Comparison of ENCODE assay signal across 16 cellular contexts in the genomic region with DNA sequence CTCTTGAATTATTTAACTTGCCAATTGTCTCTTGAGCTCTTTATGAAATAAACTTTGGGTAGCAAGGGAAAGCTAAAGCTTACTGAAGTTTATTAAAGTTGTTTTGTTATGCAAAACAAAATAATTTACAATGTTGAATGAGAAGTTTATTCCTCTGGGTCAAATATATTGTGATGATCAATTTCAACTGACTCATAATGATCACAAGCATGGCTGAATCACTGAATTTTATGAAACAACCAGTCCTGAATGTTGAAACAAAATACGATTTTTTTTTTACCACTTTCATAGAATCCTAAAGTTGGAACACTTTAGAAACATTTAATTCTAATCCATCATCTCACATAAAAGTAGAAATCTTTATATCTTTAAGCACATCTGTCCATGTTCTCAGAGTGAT.
A peak's percentile ranks its signal among the peaks of the same experiment; 100 is the strongest.
DNase-seq lines count a peak whose midpoint lies in the region; TF ChIP-seq lines count a peak whose summit lies in the region.
"Had no signal": no experiment of that assay in that cellular context is flagged by ENCODE, and none has a peak within 500 bp of the region (broad histone marks: within the 10 kb centered on the region; RNA-seq: fewer than 3 reads in every experiment).

No MANE protein-coding gene starts in this region.

- no peak for TF ChIP-seq POLR2A in thyroid gland (IDR thresholded peaks at IDR 0.05)

- WGBS in GM23248 (ENCODE audit: low coverage in 1 of 2, low lambda C conversion rate in 2 of 2, missing lambda C conversion rate in 2 of 2), 2 experiments = 0 to 8% methylated on average over 1 of the region's 1 CpG
- 78 to 82% methylated on average over 1 of the region's 1 CpG for WGBS in thyroid gland, 2 donors

- H3K9ac ChIP-seq in GM23248 = no peak overlapping the region
- no peak overlapping the region for H3K9ac ChIP-seq in skeletal muscle satellite cell (ENCODE audit: low read depth, low read length)

- H3K4me2 ChIP-seq in GM23248 (ENCODE audit: unreplicated experiment) = no peak overlapping the region
- peak overlapping the region; percentile 11 for H3K4me2 ChIP-seq in skeletal muscle satellite cell (ENCODE audit: low read length)

- intact Hi-C loops in thyroid gland (cut with DNase I) = no loop called here

- no peaks in the 10 kb centered on the region for H3K9me3 ChIP-seq in GM23248 (ENCODE audit: low read depth)
- H3K9me3 ChIP-seq in skeletal muscle satellite cell (replicated peaks; ENCODE audit: low read length) = no peaks in the 10 kb centered on the region
- H3K9me3 ChIP-seq in thyroid gland = no peaks in the 10 kb centered on the region
- H3K9me3 ChIP-seq: BE2C had no signal

- no peaks in the 10 kb centered on the region for H3K9me2 ChIP-seq in GM23248 (ENCODE audit: insufficient read depth)

- H3F3A ChIP-seq in GM23248 (ENCODE audit: insufficient read depth) = no peaks in the 10 kb centered on the region

- DNase-seq in GM23248 (peak; percentile 39), LHCN-M2 (ENCODE audit: low read depth) (peak; percentile 38), fibroblast of mammary gland (ENCODE audit: low read depth) (peak; percentile 68), thyroid gland (no peak), SHP77 treated with DMSO at 0.1 percent for 48 hours (lab: John Stamatoyannopoulos, UW) (no peak), putamen (ENCODE audit: low spot score) (no peak), hippocampal formation (lab: John Stamatoyannopoulos, UW) (no peak)
- DNase-seq: BE2C; CD4-positive, alpha-beta memory T cell; COR-L47; DMS153; DMS79 treated with DMSO at 0.1 percent for 48 hours; EL; GDM1 had no signal

- H2AFZ ChIP-seq in GM23248 = no peak overlapping the region

- no peak overlapping the region for H3K27ac ChIP-seq in GM23248
- no peak overlapping the region for H3K27ac ChIP-seq in thyroid gland
- H3K27ac ChIP-seq: C4-2B had no signal

- in situ Hi-C loops in GM23248 (cut with MboI) = no loop called here

- H3K4me1 ChIP-seq in GM23248 (ENCODE audit: insufficient read depth) = no peaks in the 10 kb centered on the region
- peaks cover 16% of the 10 kb centered on the region for H3K4me1 ChIP-seq in skeletal muscle satellite cell (ENCODE audit: control insufficient read depth, insufficient read depth, low read length)
- no peaks in the 10 kb centered on the region for H3K4me1 ChIP-seq in thyroid gland
- H3K4me1 ChIP-seq: BE2C had no signal

- no peaks in the 10 kb centered on the region for H3K79me2 ChIP-seq in GM23248 (ENCODE audit: insufficient read depth)

- no peaks in the 10 kb centered on the region for H3K27me3 ChIP-seq in GM23248 (replicated peaks; ENCODE audit: insufficient read depth)
- no peaks in the 10 kb centered on the region for H3K27me3 ChIP-seq in skeletal muscle satellite cell (ENCODE audit: control insufficient read depth, insufficient read depth, low read length)
- H3K27me3 ChIP-seq in thyroid gland = no peaks in the 10 kb centered on the region
- H3K27me3 ChIP-seq: BE2C had no signal

- H4K20me1 ChIP-seq in GM23248 (ENCODE audit: insufficient read depth) = no peaks in the 10 kb centered on the region

- no peak for TF ChIP-seq CTCF in fibroblast of mammary gland (conservative IDR thresholded peaks at IDR 0.05; ENCODE audit: control insufficient read depth, insufficient read depth, low read depth, low read length)
- no peak for TF ChIP-seq CTCF in thyroid gland (IDR thresholded peaks at IDR 0.05)

- H3K4me3 ChIP-seq in GM23248 = no peak overlapping the region
- no peak overlapping the region for H3K4me3 ChIP-seq in fibroblast of mammary gland (ENCODE audit: control insufficient read depth, low read depth, low read length)
- no peak overlapping the region for H3K4me3 ChIP-seq in skeletal muscle satellite cell (ENCODE audit: low read length)
- H3K4me3 ChIP-seq in thyroid gland (replicated peaks in 1 of 3) = no peak overlapping the region

- no peaks in the 10 kb centered on the region for H3K36me3 ChIP-seq in GM23248 (ENCODE audit: low read depth)
- H3K36me3 ChIP-seq in skeletal muscle satellite cell (ENCODE audit: insufficient read depth, low read length) = no peaks in the 10 kb centered on the region
- no peaks in the 10 kb centered on the region for H3K36me3 ChIP-seq in thyroid gland
- H3K36me3 ChIP-seq: BE2C had no signal

Comparison
In these comparisons a context has a peak if more than half of its experiments do, and no peak if none do; other contexts are left out.
1. DNase-seq: peak in GM23248 (single experiment), LHCN-M2 (single experiment) and fibroblast of mammary gland (single experiment); none in thyroid gland (0 of 2), SHP77 treated with DMSO at 0.1 percent for 48 hours (single experiment), putamen (single experiment) and hippocampal formation (0 of 2).